ENCODE assay signal across 9 cellular contexts in genomic region chr15:34318277-34319079, GRCh38. TPM values are rescaled to one million over a fixed set of nuclear protein-coding genes. Genes with fewer than 3 reads are reported as not detected.
DNase-seq lines count a peak whose midpoint lies in the region; ATAC-seq and TF ChIP-seq lines count a peak whose summit lies in the region.
"Had no signal": no experiment of that assay in that cellular context is flagged by ENCODE, and none has a peak within 500 bp of the region (broad histone marks: within the 10 kb centered on the region; RNA-seq: fewer than 3 reads in every experiment).

No MANE protein-coding gene starts in this region.

- H3K36me3 ChIP-seq in testis (ENCODE audit: low read depth, missing control alignments): no peaks in the 10 kb centered on the region

- no peaks in the 10 kb centered on the region for H3K4me1 ChIP-seq in testis

- no peak for TF ChIP-seq CTCF in lower leg skin (IDR thresholded peaks at IDR 0.05)
- TF ChIP-seq CTCF in testis (IDR thresholded peaks at IDR 0.05): no peak

- H3K4me3 ChIP-seq in lower leg skin (ENCODE audit: low read depth, poor library complexity, severe bottlenecking) (peak overlapping the region; percentile 4), testis (peak overlapping the region in 1 of 2 donors; percentile 7)

- TF ChIP-seq POLR2A in lower leg skin (IDR thresholded peaks at IDR 0.05) (no peak), testis (IDR thresholded peaks at IDR 0.05) (no peak)

- DNase-seq in DMS79 treated with DMSO at 0.1 percent for 48 hours (lab: John Stamatoyannopoulos, UW): peak; percentile 21
- DNase-seq in HT1080 (ENCODE audit: low read depth): peak; percentile 38
- peak; percentile 77 for DNase-seq in RPMI7951 (ENCODE audit: low read depth)
- peak; percentile 26 for DNase-seq in effector CD8-positive, alpha-beta T cell (lab: John Stamatoyannopoulos, UW)
- DNase-seq in lower leg skin (ENCODE audit: low spot score in 2 of 2): peak in 1 of 2 donors; percentile 83
- DNase-seq in testis: peak; percentile 72
- DNase-seq in dedifferentiated amniotic fluid mesenchymal stem cell (ENCODE audit: extremely low spot score): no peak

- peak; percentile 63 for ATAC-seq in GM19455 (IDR thresholded peaks at IDR 0.05; ENCODE audit: unreplicated experiment)

- no peaks in the 10 kb centered on the region for H3K27me3 ChIP-seq in testis

- H3K9me3 ChIP-seq in testis: no peaks in the 10 kb centered on the region

- H3K27ac ChIP-seq in testis: no peak overlapping the region

- intact Hi-C loops in lower leg skin (cut with DNase I; ENCODE audit: low total_unique reads) (no loop called here), testis (cut with DNase I; ENCODE audit: low total_unique reads) (no loop called here)

- WGBS in lower leg skin, 2 donors: 2 to 7% methylated on average over 10 of the region's 10 CpGs
- WGBS in testis, 2 donors: 25 to 31% methylated on average over 10 of the region's 10 CpGs

RNA-seq across cellular contexts. Expression of gene SLC12A6, which starts 19.1 kb away (rescaled TPM):
- 9.3 TPM in 2 replicates for total RNA-seq in HT1080 (2014; rRNA removed; shearing (Covaris generic))
- polyA plus RNA-seq in HT1080 (2015; cell fraction: cytosol; rRNA removed): 8.1 and 11.9 TPM in 2 replicates
- polyA plus RNA-seq in HT1080 (2015; cell fraction: nucleus; rRNA removed): 23.1 and 27.2 TPM in 2 replicates
- total RNA-seq in RPMI7951 (2014; rRNA removed; shearing (Covaris generic)): 5.5 TPM in 2 replicates
- total RNA-seq in lower leg skin: 10 to 100 TPM; 23.1 to 25.7 (median 23.6) TPM
- total RNA-seq in testis: 10 to 100 TPM; 72.8 to 77.2 TPM
- polyA plus RNA-seq in testis (ENCODE audit: insufficient read depth, low read depth, low replicate concordance): 106 TPM

RNA-seq across cellular contexts. Expression of gene NOP10, which starts 24.5 kb away (rescaled TPM):
- 276 and 421 TPM in 2 replicates for total RNA-seq in HT1080 (2014; rRNA removed; shearing (Covaris generic))
- polyA plus RNA-seq in HT1080 (2015; cell fraction: cytosol; rRNA removed): 227 and 336 TPM in 2 replicates
- polyA plus RNA-seq in HT1080 (2015; cell fraction: nucleus; rRNA removed): 104 and 140 TPM in 2 replicates
- total RNA-seq in RPMI7951 (2014; rRNA removed; shearing (Covaris generic)): 411 and 530 TPM in 2 replicates
- total RNA-seq in lower leg skin: 100 to 1,000 TPM; 107 to 129 (median 124) TPM
- 10 to 100 TPM; 75.5 to 79.8 TPM for total RNA-seq in testis
- polyA plus RNA-seq in testis (ENCODE audit: insufficient read depth, low read depth, low replicate concordance): 86.2 TPM

RNA-seq across cellular contexts. Expression of gene NUTM1, which starts 24.6 kb away (rescaled TPM):
- total RNA-seq in HT1080 (2014; rRNA removed; shearing (Covaris generic)): not detected in 2 replicates
- polyA plus RNA-seq in HT1080 (2015; cell fraction: cytosol; rRNA removed): not detected in 2 replicates
- polyA plus RNA-seq in HT1080 (2015; cell fraction: nucleus; rRNA removed): not detected in 2 replicates
- under 0.01 TPM in 1 of 2 replicates, not detected in the other for total RNA-seq in RPMI7951 (2014; rRNA removed; shearing (Covaris generic))
- total RNA-seq in lower leg skin (not detected), testis (10 to 100 TPM; 17.8 to 23.4 TPM)
- 39.7 TPM for polyA plus RNA-seq in testis (ENCODE audit: insufficient read depth, low read depth, low replicate concordance)
- polyA plus RNA-seq: adipose tissue had no signal

RNA-seq across cellular contexts. Expression of gene LPCAT4, which starts 48.5 kb away (rescaled TPM):
- total RNA-seq in HT1080 (2014; rRNA removed; shearing (Covaris generic)): 22.3 and 25.4 TPM in 2 replicates
- 49.6 and 61.2 TPM in 2 replicates for polyA plus RNA-seq in HT1080 (2015; cell fraction: cytosol; rRNA removed)
- 194 and 241 TPM in 2 replicates for polyA plus RNA-seq in HT1080 (2015; cell fraction: nucleus; rRNA removed)
- total RNA-seq in RPMI7951 (2014; rRNA removed; shearing (Covaris generic)): 12.3 and 19.8 TPM in 2 replicates
- total RNA-seq in lower leg skin (10 to 100 TPM; 19.0 to 36.4 (median 27.0) TPM), testis (10 to 100 TPM in 1 of 2 donors, 1 to 10 TPM in 1; 9.9 to 13.4 TPM)
- polyA plus RNA-seq in testis (ENCODE audit: insufficient read depth, low read depth, low replicate concordance): 16.1 TPM

Comparison
In these comparisons a context has a peak if more than half of its experiments do, and no peak if none do; other contexts are left out.
1. RNA of gene NUTM1, which starts 24.6 kb away (total RNA-seq): 17.8 to 23.4 TPM in testis; not detected in HT1080, under 0.01 TPM in RPMI7951 and not detected in lower leg skin; every median in the first group is over 10 times any median in the second.